Comparison of ENCODE assay signal across 1 cellular context in the genomic region with DNA sequence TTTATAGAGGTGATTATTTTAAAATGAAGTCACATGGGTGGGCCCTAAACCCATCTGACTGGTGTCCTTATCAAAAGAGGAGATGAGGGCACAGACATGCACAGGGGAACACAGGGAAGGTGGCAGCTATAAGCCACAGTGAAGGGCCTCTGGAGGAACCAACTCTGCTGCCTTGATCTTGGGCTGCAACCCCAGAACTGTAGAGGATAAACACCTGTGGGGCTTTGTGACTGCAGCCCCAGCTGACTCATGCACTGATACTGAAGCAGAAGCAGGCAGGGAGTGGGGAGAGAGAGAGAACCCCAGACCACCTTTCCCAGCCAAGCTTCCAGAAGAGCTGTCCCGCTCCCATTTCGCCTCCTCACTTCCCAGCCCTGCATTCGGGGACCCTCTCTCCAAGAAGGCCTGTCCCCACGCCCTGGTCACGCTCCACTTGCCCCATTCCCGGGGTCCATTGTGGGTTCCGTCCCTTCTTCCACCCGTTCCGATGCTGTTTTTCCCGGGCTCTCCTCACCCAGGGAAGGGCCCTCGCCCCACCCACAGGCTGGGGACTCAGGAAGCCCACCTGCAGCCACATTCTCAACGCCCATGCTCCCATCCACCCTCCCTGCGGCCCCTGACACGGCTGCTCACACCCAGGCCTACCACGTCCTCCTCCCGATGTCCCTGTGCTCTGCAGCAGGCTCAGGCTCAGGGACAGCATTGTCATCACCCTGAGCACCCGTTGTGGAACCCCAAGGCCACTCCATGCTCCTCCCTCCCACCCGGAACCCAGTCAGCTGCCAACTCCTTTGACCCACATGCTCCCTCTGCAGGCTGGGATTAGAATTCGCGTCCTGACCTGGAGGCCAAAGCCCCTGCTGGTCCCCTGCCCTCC.
TF ChIP-seq lines count a peak whose summit lies in the region.

No MANE protein-coding gene starts in this region.

TF ChIP-seq in HepG2, 621 proteins besides CTCF, POLR2A, EP300 and RAD21 (continued from another document and continues in another):
- TF ChIP-seq, protein P1, sequence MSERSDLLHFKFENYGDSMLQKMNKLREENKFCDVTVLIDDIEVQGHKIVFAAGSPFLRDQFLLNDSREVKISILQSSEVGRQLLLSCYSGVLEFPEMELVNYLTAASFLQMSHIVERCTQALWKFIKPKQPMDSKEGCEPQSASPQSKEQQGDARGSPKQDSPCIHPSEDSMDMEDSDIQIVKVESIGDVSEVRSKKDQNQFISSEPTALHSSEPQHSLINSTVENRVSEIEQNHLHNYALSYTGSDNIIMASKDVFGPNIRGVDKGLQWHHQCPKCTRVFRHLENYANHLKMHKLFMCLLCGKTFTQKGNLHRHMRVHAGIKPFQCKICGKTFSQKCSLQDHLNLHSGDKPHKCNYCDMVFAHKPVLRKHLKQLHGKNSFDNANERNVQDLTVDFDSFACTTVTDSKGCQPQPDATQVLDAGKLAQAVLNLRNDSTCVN (CRISPR knock-in tag; IDR thresholded peaks at IDR 0.05; ENCODE audit: borderline replicate concordance), result no peak
- TF ChIP-seq NONO (IDR thresholded peaks at IDR 0.05) (no peak), NONO (CRISPR knock-in tag; conservative IDR thresholded peaks at IDR 0.05) (0 out of 2 replicates have a peak, but pooled peaks have one; percentile 37), HOXA3 (CRISPR knock-in tag; IDR thresholded peaks at IDR 0.05) (no peak), ZFP91 (CRISPR knock-in tag; IDR thresholded peaks at IDR 0.05; ENCODE audit: borderline replicate concordance) (peak; percentile 47; the same call in 1 of the 2 replicates), ZBTB33 (CRISPR knock-in tag; IDR thresholded peaks at IDR 0.05) (no peak), TEAD2 (CRISPR knock-in tag; IDR thresholded peaks at IDR 0.05) (no peak), ZNF232 (CRISPR knock-in tag; IDR thresholded peaks at IDR 0.05; ENCODE audit: borderline replicate concordance) (no peak), SP5 (CRISPR knock-in tag; IDR thresholded peaks at IDR 0.05; ENCODE audit: borderline replicate concordance, low read depth) (0 out of 2 replicates have a peak, but pooled peaks have one; percentile 28), ZNF329 (CRISPR knock-in tag; IDR thresholded peaks at IDR 0.05; ENCODE audit: low read depth) (no peak), ZBTB21 (CRISPR knock-in tag; IDR thresholded peaks at IDR 0.05) (no peak), ZNF605 (CRISPR knock-in tag; IDR thresholded peaks at IDR 0.05) (no peak), ARNT2 (CRISPR knock-in tag; IDR thresholded peaks at IDR 0.05; ENCODE audit: low read depth) (no peak), MIXL1 (CRISPR knock-in tag; IDR thresholded peaks at IDR 0.05) (no peak), HOXD1 (CRISPR knock-in tag; IDR thresholded peaks at IDR 0.05) (no peak), LCORL (IDR thresholded peaks at IDR 0.05) (no peak), LCORL (CRISPR knock-in tag; IDR thresholded peaks at IDR 0.05) (no peak), NR1H2 (CRISPR knock-in tag; IDR thresholded peaks at IDR 0.05; ENCODE audit: borderline replicate concordance, low read depth) (no peak), MAX (IDR thresholded peaks at IDR 0.05) (peak; percentile 19; the same call in 1 of the 2 replicates), LBX2 (CRISPR knock-in tag; IDR thresholded peaks at IDR 0.05; ENCODE audit: borderline replicate concordance) (no peak), ZFP36L2 (CRISPR knock-in tag; IDR thresholded peaks at IDR 0.05) (no peak), STAT6 (CRISPR knock-in tag; IDR thresholded peaks at IDR 0.05; ENCODE audit: borderline replicate concordance) (no peak), SAP130 (CRISPR knock-in tag; IDR thresholded peaks at IDR 0.05; ENCODE audit: low read depth) (peak; percentile 24; the same call in 1 of the 2 replicates), MAFK (conservative IDR thresholded peaks at IDR 0.05 in 1 of 2, IDR thresholded peaks at IDR 0.05 in 1 of 2; ENCODE audit: low read length in 2 of 2) (no peak), ZBTB3 (CRISPR knock-in tag; IDR thresholded peaks at IDR 0.05; ENCODE audit: borderline replicate concordance, low read depth) (no peak), ZNF564 (CRISPR knock-in tag; IDR thresholded peaks at IDR 0.05) (no peak), CREB1 (IDR thresholded peaks at IDR 0.05) (no peak), CREB1 (CRISPR knock-in tag; IDR thresholded peaks at IDR 0.05) (no peak), KDM2A (CRISPR knock-in tag; IDR thresholded peaks at IDR 0.05; ENCODE audit: borderline replicate concordance, low read depth) (peak; percentile 57; the same call in 1 of the 2 replicates), NRL (CRISPR knock-in tag; IDR thresholded peaks at IDR 0.05; ENCODE audit: borderline replicate concordance) (peak; percentile 43; the same call in 1 of the 2 replicates), ZNF251 (CRISPR knock-in tag; IDR thresholded peaks at IDR 0.05) (no peak), RBFOX2 (IDR thresholded peaks at IDR 0.05; ENCODE audit: low read depth, low read length) (no peak), STAT5B (CRISPR knock-in tag; IDR thresholded peaks at IDR 0.05) (no peak), ZFY (CRISPR knock-in tag; IDR thresholded peaks at IDR 0.05) (no peak), ZSCAN9 (CRISPR knock-in tag; IDR thresholded peaks at IDR 0.05; ENCODE audit: borderline replicate concordance) (no peak), ZMAT3 (CRISPR knock-in tag; conservative IDR thresholded peaks at IDR 0.05) (no peak), ZNF430 (CRISPR knock-in tag; IDR thresholded peaks at IDR 0.05) (no peak), KDM5B (CRISPR knock-in tag; IDR thresholded peaks at IDR 0.05; ENCODE audit: borderline replicate concordance) (no peak; the same call in 1 of the 2 replicates), CEBPG (CRISPR knock-in tag; IDR thresholded peaks at IDR 0.05) (no peak), ZNF747 (CRISPR knock-in tag; IDR thresholded peaks at IDR 0.05; ENCODE audit: borderline replicate concordance) (0 out of 2 replicates have a peak, but pooled peaks have one; percentile 38), CEBPB (IDR thresholded peaks at IDR 0.05; ENCODE audit: borderline replicate concordance, low read depth, low read length) (no peak), BCL6 (CRISPR knock-in tag; IDR thresholded peaks at IDR 0.05) (no peak), SALL1 (CRISPR knock-in tag; IDR thresholded peaks at IDR 0.05) (peak; percentile 59; the same call in 1 of the 2 replicates), PAWR (CRISPR knock-in tag; IDR thresholded peaks at IDR 0.05; ENCODE audit: borderline replicate concordance) (no peak), YEATS4 (CRISPR knock-in tag; IDR thresholded peaks at IDR 0.05; ENCODE audit: borderline replicate concordance) (no peak), ZSCAN20 (CRISPR knock-in tag; IDR thresholded peaks at IDR 0.05; ENCODE audit: borderline replicate concordance) (no peak), ZNF850 (CRISPR knock-in tag; conservative IDR thresholded peaks at IDR 0.05) (no peak), ZNF235 (CRISPR knock-in tag; IDR thresholded peaks at IDR 0.05; ENCODE audit: borderline replicate concordance) (no peak)
- TF ChIP-seq, protein P2, sequence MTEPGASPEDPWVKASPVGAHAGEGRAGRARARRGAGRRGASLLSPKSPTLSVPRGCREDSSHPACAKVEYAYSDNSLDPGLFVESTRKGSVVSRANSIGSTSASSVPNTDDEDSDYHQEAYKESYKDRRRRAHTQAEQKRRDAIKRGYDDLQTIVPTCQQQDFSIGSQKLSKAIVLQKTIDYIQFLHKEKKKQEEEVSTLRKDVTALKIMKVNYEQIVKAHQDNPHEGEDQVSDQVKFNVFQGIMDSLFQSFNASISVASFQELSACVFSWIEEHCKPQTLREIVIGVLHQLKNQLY (CRISPR knock-in tag; IDR thresholded peaks at IDR 0.05), result no peak
- TF ChIP-seq, protein P3, sequence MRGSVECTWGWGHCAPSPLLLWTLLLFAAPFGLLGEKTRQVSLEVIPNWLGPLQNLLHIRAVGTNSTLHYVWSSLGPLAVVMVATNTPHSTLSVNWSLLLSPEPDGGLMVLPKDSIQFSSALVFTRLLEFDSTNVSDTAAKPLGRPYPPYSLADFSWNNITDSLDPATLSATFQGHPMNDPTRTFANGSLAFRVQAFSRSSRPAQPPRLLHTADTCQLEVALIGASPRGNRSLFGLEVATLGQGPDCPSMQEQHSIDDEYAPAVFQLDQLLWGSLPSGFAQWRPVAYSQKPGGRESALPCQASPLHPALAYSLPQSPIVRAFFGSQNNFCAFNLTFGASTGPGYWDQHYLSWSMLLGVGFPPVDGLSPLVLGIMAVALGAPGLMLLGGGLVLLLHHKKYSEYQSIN (CRISPR knock-in tag; IDR thresholded peaks at IDR 0.05; ENCODE audit: borderline replicate concordance), result no peak
- TF ChIP-seq, protein P4, sequence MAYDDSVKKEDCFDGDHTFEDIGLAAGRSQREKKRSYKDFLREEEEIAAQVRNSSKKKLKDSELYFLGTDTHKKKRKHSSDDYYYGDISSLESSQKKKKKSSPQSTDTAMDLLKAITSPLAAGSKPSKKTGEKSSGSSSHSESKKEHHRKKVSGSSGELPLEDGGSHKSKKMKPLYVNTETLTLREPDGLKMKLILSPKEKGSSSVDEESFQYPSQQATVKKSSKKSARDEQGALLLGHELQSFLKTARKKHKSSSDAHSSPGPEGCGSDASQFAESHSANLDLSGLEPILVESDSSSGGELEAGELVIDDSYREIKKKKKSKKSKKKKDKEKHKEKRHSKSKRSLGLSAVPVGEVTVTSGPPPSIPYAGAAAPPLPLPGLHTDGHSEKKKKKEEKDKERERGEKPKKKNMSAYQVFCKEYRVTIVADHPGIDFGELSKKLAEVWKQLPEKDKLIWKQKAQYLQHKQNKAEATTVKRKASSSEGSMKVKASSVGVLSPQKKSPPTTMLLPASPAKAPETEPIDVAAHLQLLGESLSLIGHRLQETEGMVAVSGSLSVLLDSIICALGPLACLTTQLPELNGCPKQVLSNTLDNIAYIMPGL (CRISPR knock-in tag; IDR thresholded peaks at IDR 0.05; ENCODE audit: borderline replicate concordance in 1 of 2, low read depth in 1 of 2), result 0 out of 4 replicates have a peak, but pooled peaks of 1 of the 2 experiments have one; percentile 48
